ENCODE assay signal across 1 cellular context in the genomic region with DNA sequence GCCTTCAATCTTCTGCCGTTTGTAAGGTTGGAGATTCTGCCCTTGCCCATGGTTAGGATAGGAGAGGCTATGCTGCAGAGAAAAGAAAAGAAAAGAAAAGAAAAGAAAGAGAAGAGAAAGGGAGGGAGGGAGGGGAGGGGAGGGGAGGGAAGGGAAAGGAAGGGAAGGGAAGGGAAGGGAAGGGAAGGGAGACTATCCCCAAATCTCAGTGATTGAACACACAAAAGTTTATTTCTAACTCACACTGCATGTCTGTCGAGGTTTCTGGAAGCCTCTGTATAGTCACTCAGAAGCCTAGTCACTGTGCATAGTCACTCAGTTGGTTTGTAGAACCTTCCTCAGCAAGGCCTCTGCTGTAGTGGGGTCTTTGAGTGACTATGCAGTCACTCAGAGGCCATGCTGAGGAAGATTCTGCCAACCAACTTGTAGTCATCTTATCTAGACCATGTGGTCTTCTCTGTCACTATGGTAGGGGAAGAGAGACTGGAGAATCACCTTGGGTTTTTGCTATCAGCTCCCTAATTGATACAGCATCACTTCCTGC.
A peak's percentile ranks its signal among the peaks of the same experiment; 100 is the strongest.
TF ChIP-seq lines count a peak whose summit lies in the region.

No MANE protein-coding gene starts in this region.

TF ChIP-seq in HepG2, 621 proteins besides CTCF, POLR2A, EP300 and RAD21:
- TF ChIP-seq, protein P1, sequence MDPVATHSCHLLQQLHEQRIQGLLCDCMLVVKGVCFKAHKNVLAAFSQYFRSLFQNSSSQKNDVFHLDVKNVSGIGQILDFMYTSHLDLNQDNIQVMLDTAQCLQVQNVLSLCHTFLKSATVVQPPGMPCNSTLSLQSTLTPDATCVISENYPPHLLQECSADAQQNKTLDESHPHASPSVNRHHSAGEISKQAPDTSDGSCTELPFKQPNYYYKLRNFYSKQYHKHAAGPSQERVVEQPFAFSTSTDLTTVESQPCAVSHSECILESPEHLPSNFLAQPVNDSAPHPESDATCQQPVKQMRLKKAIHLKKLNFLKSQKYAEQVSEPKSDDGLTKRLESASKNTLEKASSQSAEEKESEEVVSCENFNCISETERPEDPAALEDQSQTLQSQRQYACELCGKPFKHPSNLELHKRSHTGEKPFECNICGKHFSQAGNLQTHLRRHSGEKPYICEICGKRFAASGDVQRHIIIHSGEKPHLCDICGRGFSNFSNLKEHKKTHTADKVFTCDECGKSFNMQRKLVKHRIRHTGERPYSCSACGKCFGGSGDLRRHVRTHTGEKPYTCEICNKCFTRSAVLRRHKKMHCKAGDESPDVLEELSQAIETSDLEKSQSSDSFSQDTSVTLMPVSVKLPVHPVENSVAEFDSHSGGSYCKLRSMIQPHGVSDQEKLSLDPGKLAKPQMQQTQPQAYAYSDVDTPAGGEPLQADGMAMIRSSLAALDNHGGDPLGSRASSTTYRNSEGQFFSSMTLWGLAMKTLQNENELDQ (CRISPR knock-in tag; IDR thresholded peaks at IDR 0.05; ENCODE audit: borderline replicate concordance): no peak
- TF ChIP-seq TAF15 (IDR thresholded peaks at IDR 0.05; ENCODE audit: low read depth, low read length, poor library complexity, severe bottlenecking): no peak
- no peak for TF ChIP-seq NFIC (IDR thresholded peaks at IDR 0.05; ENCODE audit: low read length)
- peak; percentile 91 for TF ChIP-seq HNRNPK (IDR thresholded peaks at IDR 0.05; ENCODE audit: low read depth, low read length, poor library complexity, severe bottlenecking)
- no peak for TF ChIP-seq GATAD1 (CRISPR knock-in tag; IDR thresholded peaks at IDR 0.05)
- no peak for TF ChIP-seq ZFP90 (CRISPR knock-in tag; IDR thresholded peaks at IDR 0.05; ENCODE audit: borderline replicate concordance)
